Comparison of ENCODE assay signal across 8 cellular contexts in genomic region chr1:248127653-248128052, GRCh38. TPM values are rescaled to one million over a fixed set of nuclear protein-coding genes. Genes with fewer than 3 reads are reported as not detected.
"Had no signal": no experiment of that assay in that cellular context is flagged by ENCODE, and none has a peak within 500 bp of the region (broad histone marks: within the 10 kb centered on the region; RNA-seq: fewer than 3 reads in every experiment).

No MANE protein-coding gene starts in this region.

- H3K4me3 ChIP-seq: K562 had no signal

- H3K27ac ChIP-seq: HL-60, KMS-11 had no signal

- H3K9ac ChIP-seq: KMS-11 had no signal

- H3K4me2 ChIP-seq: KMS-11 had no signal

- DNase-seq: IMR-90, KBM-7, KG1 had no signal

- ATAC-seq: HepG2, K562 had no signal

RNA-seq across cellular contexts. Expression of gene OR2M5, which starts 17.3 kb away (rescaled TPM):
- polyA plus RNA-seq: HepG2, IgD-negative memory B cell, IMR-90, K562 had no signal

RNA-seq across cellular contexts. Expression of gene OR2L13, which starts 32.7 kb away (rescaled TPM):
- polyA plus RNA-seq: HepG2, IMR-90, K562 had no signal

RNA-seq across cellular contexts. Expression of gene OR2M2, which starts 47.0 kb away (rescaled TPM):
- polyA plus RNA-seq: HepG2, IgD-negative memory B cell, IMR-90, K562 had no signal
